Comparison of ENCODE assay signal across 10 cellular contexts in the genomic region with DNA sequence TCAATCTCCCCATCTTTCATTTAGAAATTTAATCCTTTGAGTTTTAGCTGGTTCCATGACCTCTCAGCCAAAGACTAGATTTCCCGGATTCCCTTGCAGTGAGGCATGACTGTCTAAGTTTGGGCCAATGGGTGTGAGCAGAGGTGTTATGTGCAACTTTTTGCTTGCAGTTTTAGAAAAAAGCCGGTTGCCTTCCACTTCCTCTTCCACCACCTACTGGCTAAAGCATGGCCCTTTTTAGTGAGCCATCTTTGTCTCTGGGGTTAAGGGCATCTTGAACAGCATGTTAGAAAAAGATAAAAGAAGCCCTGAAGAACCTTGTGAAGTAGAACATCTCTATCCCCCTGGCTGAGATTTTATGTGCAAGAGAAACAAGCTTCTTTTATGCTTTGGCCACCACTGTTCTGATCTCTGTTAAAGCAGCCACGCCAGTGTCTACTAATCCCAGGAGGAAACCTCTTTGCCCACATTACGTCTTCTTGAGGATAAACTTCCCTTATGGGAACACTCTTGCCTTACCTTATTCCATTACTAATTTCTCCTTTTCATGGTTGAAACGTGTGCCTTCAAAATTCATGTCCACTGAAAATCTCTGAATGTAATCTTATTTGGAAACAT.
DNase-seq lines count a peak whose midpoint lies in the region; ATAC-seq, FAIRE-seq and TF ChIP-seq lines count a peak whose summit lies in the region.
"Had no signal": no experiment of that assay in that cellular context is flagged by ENCODE, and none has a peak within 500 bp of the region (broad histone marks: within the 10 kb centered on the region; RNA-seq: fewer than 3 reads in every experiment).

No MANE protein-coding gene starts in this region.

- DNase-seq in M059J (ENCODE audit: low read depth): peak; percentile 42
- DNase-seq in cardiac fibroblast (ENCODE audit: low read depth in 2 of 2): peak; percentile 32 to 53
- DNase-seq in NK-92 treated with Interleukin-12 subunit alpha and Interleukin-12 subunit beta, amount 100 ng/mL, for 24 hours (lab: John Stamatoyannopoulos, UW): no peak
- DNase-seq in mesenteric fat pad (ENCODE audit: low spot score): no peak
- DNase-seq: kidney glomerular epithelial cell, NCI-H187 had no signal

- no peak for ATAC-seq in GM21825 (IDR thresholded peaks at IDR 0.05; ENCODE audit: unreplicated experiment)
- no peak for ATAC-seq in GM18520 (IDR thresholded peaks at IDR 0.05; ENCODE audit: unreplicated experiment)

- H3K4me2 ChIP-seq in neural cell (ENCODE audit: low read length): no peak overlapping the region

- no peak overlapping the region for H3K4me3 ChIP-seq in cardiac fibroblast (replicated peaks in 1 of 2; ENCODE audit: low read depth in 2 of 2, low read length in 2 of 2)
- no peak overlapping the region for H3K4me3 ChIP-seq in neural cell (ENCODE audit: low read length)

- no peak overlapping the region for H3K9ac ChIP-seq in neural cell (ENCODE audit: low read length)

- no peaks in the 10 kb centered on the region for H3K79me2 ChIP-seq in neural cell (replicated peaks; ENCODE audit: insufficient read depth, low read length)

- peak; percentile 55 for TF ChIP-seq CTCF in cardiac fibroblast (IDR thresholded peaks at IDR 0.05; ENCODE audit: low read depth, low read length)
- TF ChIP-seq CTCF in neural cell (IDR thresholded peaks at IDR 0.05; ENCODE audit: poor library complexity, severe bottlenecking): peak; percentile 38

- H3K9me2 ChIP-seq in neural cell (ENCODE audit: insufficient read depth, low read length): no peaks in the 10 kb centered on the region

- no peak for TF ChIP-seq RAD21 in neural cell (conservative IDR thresholded peaks at IDR 0.05)

- no peaks in the 10 kb centered on the region for H3K9me3 ChIP-seq in neural cell (ENCODE audit: low read length)

- no peaks in the 10 kb centered on the region for H3K27me3 ChIP-seq in neural cell (ENCODE audit: insufficient read depth, low read depth, low read length)

- TF ChIP-seq EP300 in neural cell (conservative IDR thresholded peaks at IDR 0.05; ENCODE audit: poor library complexity, severe bottlenecking): no peak

- no peaks in the 10 kb centered on the region for H4K20me1 ChIP-seq in neural cell (ENCODE audit: insufficient read depth)

- no peaks in the 10 kb centered on the region for H3K36me3 ChIP-seq in neural cell (ENCODE audit: insufficient read depth, low read length)

- H2AFZ ChIP-seq in neural cell (ENCODE audit: low read depth, low read length): no peak overlapping the region

- H3K27ac ChIP-seq in neural cell (ENCODE audit: low read length): no peak overlapping the region

- H3F3A ChIP-seq in neural cell (ENCODE audit: insufficient read depth, low read length, poor library complexity, severe bottlenecking): no peaks in the 10 kb centered on the region

- FAIRE-seq in G401.6 (lab: Jason Lieb, UNC): peak; percentile 49

TF ChIP-seq in neural cell, 6 proteins besides CTCF, POLR2A, EP300 and RAD21:
- TF ChIP-seq SMC3 (conservative IDR thresholded peaks at IDR 0.05; ENCODE audit: poor library complexity) (no peak), POLR2AphosphoS5 (IDR thresholded peaks at IDR 0.05) (no peak), EZH2 (IDR thresholded peaks at IDR 0.05; ENCODE audit: borderline replicate concordance, insufficient read depth, low read length, poor library complexity, severe bottlenecking) (no peak), MXI1 (conservative IDR thresholded peaks at IDR 0.05; ENCODE audit: poor library complexity, severe bottlenecking) (no peak)
- TF ChIP-seq, protein P1, sequence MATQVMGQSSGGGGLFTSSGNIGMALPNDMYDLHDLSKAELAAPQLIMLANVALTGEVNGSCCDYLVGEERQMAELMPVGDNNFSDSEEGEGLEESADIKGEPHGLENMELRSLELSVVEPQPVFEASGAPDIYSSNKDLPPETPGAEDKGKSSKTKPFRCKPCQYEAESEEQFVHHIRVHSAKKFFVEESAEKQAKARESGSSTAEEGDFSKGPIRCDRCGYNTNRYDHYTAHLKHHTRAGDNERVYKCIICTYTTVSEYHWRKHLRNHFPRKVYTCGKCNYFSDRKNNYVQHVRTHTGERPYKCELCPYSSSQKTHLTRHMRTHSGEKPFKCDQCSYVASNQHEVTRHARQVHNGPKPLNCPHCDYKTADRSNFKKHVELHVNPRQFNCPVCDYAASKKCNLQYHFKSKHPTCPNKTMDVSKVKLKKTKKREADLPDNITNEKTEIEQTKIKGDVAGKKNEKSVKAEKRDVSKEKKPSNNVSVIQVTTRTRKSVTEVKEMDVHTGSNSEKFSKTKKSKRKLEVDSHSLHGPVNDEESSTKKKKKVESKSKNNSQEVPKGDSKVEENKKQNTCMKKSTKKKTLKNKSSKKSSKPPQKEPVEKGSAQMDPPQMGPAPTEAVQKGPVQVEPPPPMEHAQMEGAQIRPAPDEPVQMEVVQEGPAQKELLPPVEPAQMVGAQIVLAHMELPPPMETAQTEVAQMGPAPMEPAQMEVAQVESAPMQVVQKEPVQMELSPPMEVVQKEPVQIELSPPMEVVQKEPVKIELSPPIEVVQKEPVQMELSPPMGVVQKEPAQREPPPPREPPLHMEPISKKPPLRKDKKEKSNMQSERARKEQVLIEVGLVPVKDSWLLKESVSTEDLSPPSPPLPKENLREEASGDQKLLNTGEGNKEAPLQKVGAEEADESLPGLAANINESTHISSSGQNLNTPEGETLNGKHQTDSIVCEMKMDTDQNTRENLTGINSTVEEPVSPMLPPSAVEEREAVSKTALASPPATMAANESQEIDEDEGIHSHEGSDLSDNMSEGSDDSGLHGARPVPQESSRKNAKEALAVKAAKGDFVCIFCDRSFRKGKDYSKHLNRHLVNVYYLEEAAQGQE (IDR thresholded peaks at IDR 0.05; ENCODE audit: borderline replicate concordance): no peak

Comparison
In these comparisons a context has a peak if more than half of its experiments do, and no peak if none do; other contexts are left out.
1. DNase-seq: peak in M059J (single experiment) and cardiac fibroblast (2 of 2); none in NK-92 treated with Interleukin-12 subunit alpha and Interleukin-12 subunit beta, amount 100 ng/mL, for 24 hours (single experiment) and mesenteric fat pad (single experiment).